ENCODE assay signal across 12 cellular contexts in genomic region chr20:47296950-47297349, GRCh38. TPM values are rescaled to one million over a fixed set of nuclear protein-coding genes. Genes with fewer than 3 reads are reported as not detected.
A peak's percentile ranks its signal among the peaks of the same experiment; 100 is the strongest.
DNase-seq lines count a peak whose midpoint lies in the region; ATAC-seq, FAIRE-seq and TF ChIP-seq lines count a peak whose summit lies in the region.
"Had no signal": no experiment of that assay in that cellular context is flagged by ENCODE, and none has a peak within 500 bp of the region (broad histone marks: within the 10 kb centered on the region; RNA-seq: fewer than 3 reads in every experiment).

No MANE protein-coding gene starts in this region.

- H3K4me3 ChIP-seq in WERI-Rb-1 (ENCODE audit: low read depth, low read length) (no peak overlapping the region), liver (ENCODE audit: low read depth in 1 of 3, low read length in 3 of 3) (no peak overlapping the region), stomach (no peak overlapping the region)

- peak; percentile 33 for ATAC-seq in left ventricle myocardium superior
- ATAC-seq in left cardiac atrium, result no peak
- ATAC-seq in HG02870 (IDR thresholded peaks at IDR 0.05; ENCODE audit: unreplicated experiment), result no peak

- no peaks in the 10 kb centered on the region for H3K9me3 ChIP-seq in WERI-Rb-1 (ENCODE audit: severe bottlenecking)
- H3K9me3 ChIP-seq in liver (ENCODE audit: control insufficient read depth in 4 of 4, low read length in 3 of 4), result no peaks in the 10 kb centered on the region
- H3K9me3 ChIP-seq in stomach, result no peaks in the 10 kb centered on the region

- H3K27ac ChIP-seq in WERI-Rb-1 (no peak overlapping the region), liver (ENCODE audit: low read depth in 1 of 2, low read length in 2 of 2) (no peak overlapping the region), stomach (no peak overlapping the region)

- WGBS in liver, result 93% methylated on average over 6 of the region's 6 CpGs
- WGBS in stomach, 5 donors, result 78 to 88% (median 86%) methylated on average over 6 of the region's 6 CpGs

- TF ChIP-seq RAD21 in liver (IDR thresholded peaks at IDR 0.05), result peak; percentile 51 to 72

- H3K27me3 ChIP-seq in WERI-Rb-1 (ENCODE audit: insufficient read depth, low read depth, severe bottlenecking), result no peaks in the 10 kb centered on the region
- H3K27me3 ChIP-seq in liver (ENCODE audit: control insufficient read depth in 4 of 4, insufficient read depth in 4 of 4, low read length in 3 of 4), result no peaks in the 10 kb centered on the region
- no peaks in the 10 kb centered on the region for H3K27me3 ChIP-seq in stomach

- no peak for FAIRE-seq in RCC 7860 (lab: Jason Lieb, UNC)
- FAIRE-seq: GM12892 had no signal

- peak; percentile 19; the same call in 1 of the 2 replicates for TF ChIP-seq CTCF in WERI-Rb-1 (IDR thresholded peaks at IDR 0.05; ENCODE audit: low read depth, low read length)
- peak; percentile 20 for TF ChIP-seq CTCF in liver (IDR thresholded peaks at IDR 0.05; ENCODE audit: low read depth, low read length, missing input control)
- TF ChIP-seq CTCF in stomach (IDR thresholded peaks at IDR 0.05), result peak in 1 of 7 experiments; percentile 5

- no peak for TF ChIP-seq EP300 in stomach (IDR thresholded peaks at IDR 0.05)

- DNase-seq in left ventricle myocardium superior, result peak; percentile 49
- no peak for DNase-seq in left cardiac atrium
- no peak for DNase-seq in WERI-Rb-1
- no peak for DNase-seq in RCC 7860 (ENCODE audit: low spot score)
- DNase-seq in OCI-M1 (lab: John Stamatoyannopoulos, UW), result no peak
- DNase-seq in stomach, result no peak
- DNase-seq: activated gamma-delta T cell; CD4-positive, alpha-beta memory T cell; hippocampal formation had no signal

- intact Hi-C loops in left ventricle myocardium superior (cut with micrococcal nuclease) (no loop called here), left cardiac atrium (cut with DNase I) (no loop called here), stomach (cut with DNase I; ENCODE audit: low total_unique reads) (loop anchor here (10.0 kb wide), 1 partner anchor 78 kb away; no protein-coding TSS in a partner anchor)

- no peak overlapping the region for H3K9ac ChIP-seq in liver (ENCODE audit: low read depth in 1 of 2, low read length in 2 of 2)

- no peaks in the 10 kb centered on the region for H3K4me1 ChIP-seq in liver (ENCODE audit: control insufficient read depth in 4 of 4, insufficient read depth in 4 of 4, low read length in 3 of 4)
- H3K4me1 ChIP-seq in stomach, result peaks cover 0 to 12% (median 7%) of the 10 kb centered on the region in 4 donors

- peaks cover 79% of the 10 kb centered on the region for H3K36me3 ChIP-seq in WERI-Rb-1
- peaks cover 3 to 21% (median 15%) of the 10 kb centered on the region in 4 donors for H3K36me3 ChIP-seq in liver (ENCODE audit: control insufficient read depth in 4 of 4, insufficient read depth in 3 of 4, low read depth in 1 of 4, low read length in 3 of 4)
- H3K36me3 ChIP-seq in stomach, result peaks cover 28 to 96% (median 86%) of the 10 kb centered on the region in 4 donors

- TF ChIP-seq POLR2A in stomach (IDR thresholded peaks at IDR 0.05), result no peak

TF ChIP-seq in liver, 16 proteins besides CTCF, POLR2A, EP300 and RAD21:
- TF ChIP-seq FOXA1 (IDR thresholded peaks at IDR 0.05) (no peak), HNF4A (conservative IDR thresholded peaks at IDR 0.05) (no peak), HNF4G (IDR thresholded peaks at IDR 0.05) (no peak), TAF1 (conservative IDR thresholded peaks at IDR 0.05) (no peak), ATF3 (IDR thresholded peaks at IDR 0.05) (no peak)
- TF ChIP-seq, protein P1, sequence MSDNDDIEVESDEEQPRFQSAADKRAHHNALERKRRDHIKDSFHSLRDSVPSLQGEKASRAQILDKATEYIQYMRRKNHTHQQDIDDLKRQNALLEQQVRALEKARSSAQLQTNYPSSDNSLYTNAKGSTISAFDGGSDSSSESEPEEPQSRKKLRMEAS (IDR thresholded peaks at IDR 0.05), result no peak

RNA-seq across cellular contexts. Expression of gene ZMYND8, which starts 59.5 kb away (rescaled TPM):
- total RNA-seq in left ventricle myocardium superior (40.1 TPM), left cardiac atrium (10 to 100 TPM; 22.6 to 27.5 TPM), liver (10 to 100 TPM in 1 of 2 donors, 1 to 10 TPM in 1; 9.3 to 23.5 TPM), stomach (10 to 100 TPM; 25.9 to 82.6 (median 54.3) TPM)
- polyA plus RNA-seq in liver (1 to 10 TPM; 3.3 to 4.4 TPM), stomach (10 to 100 TPM in 2 of 3 donors, 1 to 10 TPM in 1; 9.2 to 13.6 (median 12.7) TPM)
